ENCODE assay signal across 1 cellular context in the genomic region with DNA sequence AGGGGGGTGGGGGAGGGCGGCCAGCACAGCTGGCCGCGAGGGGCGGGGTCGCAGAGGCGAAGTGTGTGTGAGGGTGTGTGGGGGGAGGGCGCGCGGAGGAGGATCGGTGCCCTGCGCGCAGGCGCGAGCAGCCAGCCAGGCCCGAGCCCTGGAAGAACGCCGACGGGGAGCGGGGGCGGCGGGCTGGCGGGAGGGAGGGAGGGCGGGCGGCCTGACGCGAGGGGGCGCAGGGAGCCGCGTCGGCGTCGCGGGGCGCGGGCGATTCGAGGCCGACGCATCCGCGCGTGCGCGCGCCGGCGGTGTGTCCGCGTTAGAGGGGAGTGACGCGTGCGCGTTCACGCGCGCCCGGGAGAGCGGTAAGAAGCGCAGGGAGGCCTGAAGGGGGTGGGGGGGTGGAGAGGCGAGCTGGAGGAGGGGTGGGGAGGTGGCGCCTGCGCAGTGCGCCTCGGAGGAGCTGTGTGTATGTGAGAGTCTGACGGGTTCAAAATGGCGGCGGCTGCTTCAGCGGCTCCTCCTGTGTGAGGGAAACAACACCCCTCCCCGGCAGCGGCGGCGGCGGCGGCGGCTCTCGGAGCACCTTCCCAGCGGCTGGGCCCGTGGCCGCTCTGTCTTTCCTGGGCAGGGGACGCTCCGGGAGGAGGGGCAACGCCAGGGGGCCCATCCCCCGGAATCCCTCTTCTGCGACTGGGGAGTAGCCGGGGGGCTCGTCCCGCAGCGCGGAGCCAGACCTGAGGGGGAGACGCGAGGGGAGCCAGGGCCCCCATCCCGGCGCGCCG.
TF ChIP-seq lines count a peak whose summit lies in the region.

A gene (plus strand): TSS at position 463 of the 776 bp plus-strand sequence. CDS start 2,054 bp downstream, outside the sequence.

TF ChIP-seq in HepG2, 621 proteins besides CTCF, POLR2A, EP300 and RAD21 (continued from another document):
- TF ChIP-seq, protein P1, sequence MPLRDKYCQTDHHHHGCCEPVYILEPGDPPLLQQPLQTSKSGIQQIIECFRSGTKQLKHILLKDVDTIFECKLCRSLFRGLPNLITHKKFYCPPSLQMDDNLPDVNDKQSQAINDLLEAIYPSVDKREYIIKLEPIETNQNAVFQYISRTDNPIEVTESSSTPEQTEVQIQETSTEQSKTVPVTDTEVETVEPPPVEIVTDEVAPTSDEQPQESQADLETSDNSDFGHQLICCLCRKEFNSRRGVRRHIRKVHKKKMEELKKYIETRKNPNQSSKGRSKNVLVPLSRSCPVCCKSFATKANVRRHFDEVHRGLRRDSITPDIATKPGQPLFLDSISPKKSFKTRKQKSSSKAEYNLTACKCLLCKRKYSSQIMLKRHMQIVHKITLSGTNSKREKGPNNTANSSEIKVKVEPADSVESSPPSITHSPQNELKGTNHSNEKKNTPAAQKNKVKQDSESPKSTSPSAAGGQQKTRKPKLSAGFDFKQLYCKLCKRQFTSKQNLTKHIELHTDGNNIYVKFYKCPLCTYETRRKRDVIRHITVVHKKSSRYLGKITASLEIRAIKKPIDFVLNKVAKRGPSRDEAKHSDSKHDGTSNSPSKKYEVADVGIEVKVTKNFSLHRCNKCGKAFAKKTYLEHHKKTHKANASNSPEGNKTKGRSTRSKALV (CRISPR knock-in tag; IDR thresholded peaks at IDR 0.05) = no peak
- TF ChIP-seq NR2F6 (IDR thresholded peaks at IDR 0.05) (no peak), NR2F6 (CRISPR knock-in tag; IDR thresholded peaks at IDR 0.05) (no peak), HHEX (CRISPR knock-in tag; IDR thresholded peaks at IDR 0.05) (no peak), SMC3 (IDR thresholded peaks at IDR 0.05; ENCODE audit: low read length) (no peak), GATAD1 (CRISPR knock-in tag; IDR thresholded peaks at IDR 0.05) (peak; percentile 29; the same call in 1 of the 2 replicates), ONECUT2 (CRISPR knock-in tag; IDR thresholded peaks at IDR 0.05) (no peak), ZEB1 (IDR thresholded peaks at IDR 0.05; ENCODE audit: insufficient replicate concordance, low read depth) (no peak), KMT2A (CRISPR knock-in tag; IDR thresholded peaks at IDR 0.05) (peak; percentile 66; the same call in 1 of the 2 replicates), ZSCAN9 (CRISPR knock-in tag; IDR thresholded peaks at IDR 0.05; ENCODE audit: borderline replicate concordance) (0 out of 2 replicates have a peak, but pooled peaks have one; percentile 28), ZNF331 (CRISPR knock-in tag; IDR thresholded peaks at IDR 0.05) (0 out of 2 replicates have a peak, but pooled peaks have one; percentile 9), JARID2 (CRISPR knock-in tag; IDR thresholded peaks at IDR 0.05; ENCODE audit: insufficient replicate concordance) (no peak), KDM1A (CRISPR knock-in tag; IDR thresholded peaks at IDR 0.05) (no peak), ZMYM2 (CRISPR knock-in tag; IDR thresholded peaks at IDR 0.05) (no peak), ZNF788 (CRISPR knock-in tag; IDR thresholded peaks at IDR 0.05; ENCODE audit: borderline replicate concordance) (peak; percentile 32; the same call in 1 of the 2 replicates), ZNF317 (CRISPR knock-in tag; IDR thresholded peaks at IDR 0.05) (no peak), ZNF737 (CRISPR knock-in tag; IDR thresholded peaks at IDR 0.05; ENCODE audit: borderline replicate concordance) (no peak), ARNT (IDR thresholded peaks at IDR 0.05) (no peak), TAF1 (CRISPR knock-in tag; IDR thresholded peaks at IDR 0.05) (peak; percentile 90), DNMT3B (CRISPR knock-in tag; conservative IDR thresholded peaks at IDR 0.05) (no peak), ATF7-NPFF (CRISPR knock-in tag; IDR thresholded peaks at IDR 0.05; ENCODE audit: low read depth) (peak; percentile 71; the same call in 1 of the 2 replicates), KDM5B (CRISPR knock-in tag; IDR thresholded peaks at IDR 0.05; ENCODE audit: borderline replicate concordance) (peak; percentile 36; the same call in 1 of the 2 replicates), ZNF432 (CRISPR knock-in tag; IDR thresholded peaks at IDR 0.05; ENCODE audit: borderline replicate concordance) (no peak), ZNF83 (CRISPR knock-in tag; IDR thresholded peaks at IDR 0.05; ENCODE audit: borderline replicate concordance) (0 out of 2 replicates have a peak, but pooled peaks have one; percentile 52)
- TF ChIP-seq, protein P2, sequence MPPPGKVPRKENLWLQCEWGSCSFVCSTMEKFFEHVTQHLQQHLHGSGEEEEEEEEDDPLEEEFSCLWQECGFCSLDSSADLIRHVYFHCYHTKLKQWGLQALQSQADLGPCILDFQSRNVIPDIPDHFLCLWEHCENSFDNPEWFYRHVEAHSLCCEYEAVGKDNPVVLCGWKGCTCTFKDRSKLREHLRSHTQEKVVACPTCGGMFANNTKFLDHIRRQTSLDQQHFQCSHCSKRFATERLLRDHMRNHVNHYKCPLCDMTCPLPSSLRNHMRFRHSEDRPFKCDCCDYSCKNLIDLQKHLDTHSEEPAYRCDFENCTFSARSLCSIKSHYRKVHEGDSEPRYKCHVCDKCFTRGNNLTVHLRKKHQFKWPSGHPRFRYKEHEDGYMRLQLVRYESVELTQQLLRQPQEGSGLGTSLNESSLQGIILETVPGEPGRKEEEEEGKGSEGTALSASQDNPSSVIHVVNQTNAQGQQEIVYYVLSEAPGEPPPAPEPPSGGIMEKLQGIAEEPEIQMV (CRISPR knock-in tag; IDR thresholded peaks at IDR 0.05; ENCODE audit: low read depth) = no peak
- TF ChIP-seq, protein P3, sequence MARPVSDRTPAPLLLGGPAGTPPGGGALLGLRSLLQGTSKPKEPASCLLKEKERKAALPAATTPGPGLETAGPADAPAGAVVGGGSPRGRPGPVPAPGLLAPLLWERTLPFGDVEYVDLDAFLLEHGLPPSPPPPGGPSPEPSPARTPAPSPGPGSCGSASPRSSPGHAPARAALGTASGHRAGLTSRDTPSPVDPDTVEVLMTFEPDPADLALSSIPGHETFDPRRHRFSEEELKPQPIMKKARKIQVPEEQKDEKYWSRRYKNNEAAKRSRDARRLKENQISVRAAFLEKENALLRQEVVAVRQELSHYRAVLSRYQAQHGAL (CRISPR knock-in tag; IDR thresholded peaks at IDR 0.05; ENCODE audit: not compliant biosample characterization) = no peak
- TF ChIP-seq, protein P4, sequence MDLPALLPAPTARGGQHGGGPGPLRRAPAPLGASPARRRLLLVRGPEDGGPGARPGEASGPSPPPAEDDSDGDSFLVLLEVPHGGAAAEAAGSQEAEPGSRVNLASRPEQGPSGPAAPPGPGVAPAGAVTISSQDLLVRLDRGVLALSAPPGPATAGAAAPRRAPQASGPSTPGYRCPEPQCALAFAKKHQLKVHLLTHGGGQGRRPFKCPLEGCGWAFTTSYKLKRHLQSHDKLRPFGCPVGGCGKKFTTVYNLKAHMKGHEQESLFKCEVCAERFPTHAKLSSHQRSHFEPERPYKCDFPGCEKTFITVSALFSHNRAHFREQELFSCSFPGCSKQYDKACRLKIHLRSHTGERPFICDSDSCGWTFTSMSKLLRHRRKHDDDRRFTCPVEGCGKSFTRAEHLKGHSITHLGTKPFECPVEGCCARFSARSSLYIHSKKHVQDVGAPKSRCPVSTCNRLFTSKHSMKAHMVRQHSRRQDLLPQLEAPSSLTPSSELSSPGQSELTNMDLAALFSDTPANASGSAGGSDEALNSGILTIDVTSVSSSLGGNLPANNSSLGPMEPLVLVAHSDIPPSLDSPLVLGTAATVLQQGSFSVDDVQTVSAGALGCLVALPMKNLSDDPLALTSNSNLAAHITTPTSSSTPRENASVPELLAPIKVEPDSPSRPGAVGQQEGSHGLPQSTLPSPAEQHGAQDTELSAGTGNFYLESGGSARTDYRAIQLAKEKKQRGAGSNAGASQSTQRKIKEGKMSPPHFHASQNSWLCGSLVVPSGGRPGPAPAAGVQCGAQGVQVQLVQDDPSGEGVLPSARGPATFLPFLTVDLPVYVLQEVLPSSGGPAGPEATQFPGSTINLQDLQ (CRISPR knock-in tag; IDR thresholded peaks at IDR 0.05) = no peak
- TF ChIP-seq, protein P5, sequence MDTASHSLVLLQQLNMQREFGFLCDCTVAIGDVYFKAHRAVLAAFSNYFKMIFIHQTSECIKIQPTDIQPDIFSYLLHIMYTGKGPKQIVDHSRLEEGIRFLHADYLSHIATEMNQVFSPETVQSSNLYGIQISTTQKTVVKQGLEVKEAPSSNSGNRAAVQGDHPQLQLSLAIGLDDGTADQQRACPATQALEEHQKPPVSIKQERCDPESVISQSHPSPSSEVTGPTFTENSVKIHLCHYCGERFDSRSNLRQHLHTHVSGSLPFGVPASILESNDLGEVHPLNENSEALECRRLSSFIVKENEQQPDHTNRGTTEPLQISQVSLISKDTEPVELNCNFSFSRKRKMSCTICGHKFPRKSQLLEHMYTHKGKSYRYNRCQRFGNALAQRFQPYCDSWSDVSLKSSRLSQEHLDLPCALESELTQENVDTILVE (CRISPR knock-in tag; IDR thresholded peaks at IDR 0.05) = no peak
- TF ChIP-seq, protein P6, sequence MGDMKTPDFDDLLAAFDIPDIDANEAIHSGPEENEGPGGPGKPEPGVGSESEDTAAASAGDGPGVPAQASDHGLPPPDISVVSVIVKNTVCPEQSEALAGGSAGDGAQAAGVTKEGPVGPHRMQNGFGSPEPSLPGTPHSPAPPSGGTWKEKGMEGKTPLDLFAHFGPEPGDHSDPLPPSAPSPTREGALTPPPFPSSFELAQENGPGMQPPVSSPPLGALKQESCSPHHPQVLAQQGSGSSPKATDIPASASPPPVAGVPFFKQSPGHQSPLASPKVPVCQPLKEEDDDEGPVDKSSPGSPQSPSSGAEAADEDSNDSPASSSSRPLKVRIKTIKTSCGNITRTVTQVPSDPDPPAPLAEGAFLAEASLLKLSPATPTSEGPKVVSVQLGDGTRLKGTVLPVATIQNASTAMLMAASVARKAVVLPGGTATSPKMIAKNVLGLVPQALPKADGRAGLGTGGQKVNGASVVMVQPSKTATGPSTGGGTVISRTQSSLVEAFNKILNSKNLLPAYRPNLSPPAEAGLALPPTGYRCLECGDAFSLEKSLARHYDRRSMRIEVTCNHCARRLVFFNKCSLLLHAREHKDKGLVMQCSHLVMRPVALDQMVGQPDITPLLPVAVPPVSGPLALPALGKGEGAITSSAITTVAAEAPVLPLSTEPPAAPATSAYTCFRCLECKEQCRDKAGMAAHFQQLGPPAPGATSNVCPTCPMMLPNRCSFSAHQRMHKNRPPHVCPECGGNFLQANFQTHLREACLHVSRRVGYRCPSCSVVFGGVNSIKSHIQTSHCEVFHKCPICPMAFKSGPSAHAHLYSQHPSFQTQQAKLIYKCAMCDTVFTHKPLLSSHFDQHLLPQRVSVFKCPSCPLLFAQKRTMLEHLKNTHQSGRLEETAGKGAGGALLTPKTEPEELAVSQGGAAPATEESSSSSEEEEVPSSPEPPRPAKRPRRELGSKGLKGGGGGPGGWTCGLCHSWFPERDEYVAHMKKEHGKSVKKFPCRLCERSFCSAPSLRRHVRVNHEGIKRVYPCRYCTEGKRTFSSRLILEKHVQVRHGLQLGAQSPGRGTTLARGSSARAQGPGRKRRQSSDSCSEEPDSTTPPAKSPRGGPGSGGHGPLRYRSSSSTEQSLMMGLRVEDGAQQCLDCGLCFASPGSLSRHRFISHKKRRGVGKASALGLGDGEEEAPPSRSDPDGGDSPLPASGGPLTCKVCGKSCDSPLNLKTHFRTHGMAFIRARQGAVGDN (CRISPR knock-in tag; IDR thresholded peaks at IDR 0.05) = peak; percentile 44
- TF ChIP-seq, protein P7, sequence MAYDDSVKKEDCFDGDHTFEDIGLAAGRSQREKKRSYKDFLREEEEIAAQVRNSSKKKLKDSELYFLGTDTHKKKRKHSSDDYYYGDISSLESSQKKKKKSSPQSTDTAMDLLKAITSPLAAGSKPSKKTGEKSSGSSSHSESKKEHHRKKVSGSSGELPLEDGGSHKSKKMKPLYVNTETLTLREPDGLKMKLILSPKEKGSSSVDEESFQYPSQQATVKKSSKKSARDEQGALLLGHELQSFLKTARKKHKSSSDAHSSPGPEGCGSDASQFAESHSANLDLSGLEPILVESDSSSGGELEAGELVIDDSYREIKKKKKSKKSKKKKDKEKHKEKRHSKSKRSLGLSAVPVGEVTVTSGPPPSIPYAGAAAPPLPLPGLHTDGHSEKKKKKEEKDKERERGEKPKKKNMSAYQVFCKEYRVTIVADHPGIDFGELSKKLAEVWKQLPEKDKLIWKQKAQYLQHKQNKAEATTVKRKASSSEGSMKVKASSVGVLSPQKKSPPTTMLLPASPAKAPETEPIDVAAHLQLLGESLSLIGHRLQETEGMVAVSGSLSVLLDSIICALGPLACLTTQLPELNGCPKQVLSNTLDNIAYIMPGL (CRISPR knock-in tag; IDR thresholded peaks at IDR 0.05; ENCODE audit: borderline replicate concordance in 1 of 2, low read depth in 1 of 2) = peak in 1 of 2 experiments; percentile 60; a peak in 1 of 4 replicates
- TF ChIP-seq, protein P8, sequence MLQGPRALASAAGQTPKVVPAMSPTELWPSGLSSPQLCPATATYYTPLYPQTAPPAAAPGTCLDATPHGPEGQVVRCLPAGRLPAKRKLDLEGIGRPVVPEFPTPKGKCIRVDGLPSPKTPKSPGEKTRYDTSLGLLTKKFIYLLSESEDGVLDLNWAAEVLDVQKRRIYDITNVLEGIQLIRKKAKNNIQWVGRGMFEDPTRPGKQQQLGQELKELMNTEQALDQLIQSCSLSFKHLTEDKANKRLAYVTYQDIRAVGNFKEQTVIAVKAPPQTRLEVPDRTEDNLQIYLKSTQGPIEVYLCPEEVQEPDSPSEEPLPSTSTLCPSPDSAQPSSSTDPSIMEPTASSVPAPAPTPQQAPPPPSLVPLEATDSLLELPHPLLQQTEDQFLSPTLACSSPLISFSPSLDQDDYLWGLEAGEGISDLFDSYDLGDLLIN (CRISPR knock-in tag; IDR thresholded peaks at IDR 0.05; ENCODE audit: borderline replicate concordance) = no peak
- TF ChIP-seq, protein P9, sequence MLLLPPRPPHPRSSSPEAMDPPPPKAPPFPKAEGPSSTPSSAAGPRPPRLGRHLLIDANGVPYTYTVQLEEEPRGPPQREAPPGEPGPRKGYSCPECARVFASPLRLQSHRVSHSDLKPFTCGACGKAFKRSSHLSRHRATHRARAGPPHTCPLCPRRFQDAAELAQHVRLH (CRISPR knock-in tag; IDR thresholded peaks at IDR 0.05; ENCODE audit: borderline replicate concordance, low read depth) = no peak
